In the genomic region with DNA sequence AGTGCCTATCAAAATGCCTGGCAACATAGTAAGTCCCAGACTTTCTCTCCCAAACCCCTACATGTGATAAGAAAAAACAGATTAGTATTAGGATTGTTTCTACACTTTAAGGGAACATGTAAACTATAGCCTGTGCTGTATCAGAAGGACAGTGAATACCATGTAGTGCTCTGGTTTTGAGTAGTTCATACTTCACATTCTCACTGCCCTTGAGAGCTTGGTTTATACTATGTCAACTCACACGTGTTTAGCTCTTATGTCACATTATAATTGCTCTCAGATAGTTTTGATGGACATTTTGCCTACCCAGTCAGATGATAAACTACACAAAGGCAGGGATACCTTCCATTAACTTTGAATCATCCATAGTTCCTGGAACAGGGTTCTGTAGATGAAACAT, we compare ENCODE assay signal across 20 cellular contexts. TPM values are rescaled to one million over a fixed set of nuclear protein-coding genes. Genes with fewer than 3 reads are reported as not detected.
A peak's percentile ranks its signal among the peaks of the same experiment; 100 is the strongest.
DNase-seq lines count a peak whose midpoint lies in the region; ATAC-seq, FAIRE-seq and TF ChIP-seq lines count a peak whose summit lies in the region.
"Had no signal": no experiment of that assay in that cellular context is flagged by ENCODE, and none has a peak within 500 bp of the region (broad histone marks: within the 10 kb centered on the region; RNA-seq: fewer than 3 reads in every experiment).

No MANE protein-coding gene starts in this region.

- TF ChIP-seq CTCF in K562 (IDR thresholded peaks at IDR 0.05 in 2 of 3, conservative IDR thresholded peaks at IDR 0.05 in 1 of 3; ENCODE audit: insufficient read depth in 2 of 3, low read depth in 1 of 3, low read length in 3 of 3): no peak
- no peak for TF ChIP-seq CTCF in left lung (IDR thresholded peaks at IDR 0.05)
- TF ChIP-seq CTCF in upper lobe of right lung (IDR thresholded peaks at IDR 0.05): no peak

- no peak overlapping the region for H3K4me2 ChIP-seq in K562 (ENCODE audit: insufficient read depth, low read length)
- H3K4me2 ChIP-seq: BLaER1 had no signal

- H3K27ac ChIP-seq in K562 (ENCODE audit: extremely low read depth, low read depth, low read length) (no peak overlapping the region), left lung (no peak overlapping the region), upper lobe of right lung (no peak overlapping the region)
- H3K27ac ChIP-seq: BLaER1, C4-2B had no signal

- H3K4me1 ChIP-seq in K562 (replicated peaks in 1 of 2; ENCODE audit: control insufficient read depth in 2 of 2, insufficient read depth in 2 of 2, low read length in 2 of 2): peaks cover 8 to 28% of the 10 kb centered on the region in 2 experiments; a peak in 4 of 5 replicates
- H3K4me1 ChIP-seq in left lung: no peaks in the 10 kb centered on the region
- no peaks in the 10 kb centered on the region for H3K4me1 ChIP-seq in upper lobe of right lung
- H3K4me1 ChIP-seq: BLaER1 had no signal

- no TSS peak for BruUV-seq in K562 (replicated peaks; lab: Mats Ljungman, UMichigan)

- TF ChIP-seq EP300 in K562 (IDR thresholded peaks at IDR 0.05; ENCODE audit: low read length): no peak

- intact Hi-C loops in K562 (cut with micrococcal nuclease): no loop called here
- intact Hi-C loops in left lung (cut with DNase I): no loop called here
- intact Hi-C loops in upper lobe of right lung (cut with DNase I): no loop called here

- H3K27ac Mint-ChIP-seq in activated CD8-positive, alpha-beta memory T cell treated with anti-CD3 and anti-CD28 coated beads, Interleukin-2, amount 10 ng/mL, durations not matched to agents 7 days and 5 days: no peak overlapping the region
- H3K27ac Mint-ChIP-seq: B cell; CD4-positive, CD25-positive, alpha-beta regulatory T cell; CD8-positive, alpha-beta T cell; HFFc6 had no signal

- H3K9me3 ChIP-seq in K562 (replicated peaks; ENCODE audit: control insufficient read depth, insufficient read depth, low read depth, low read length) (no peaks in the 10 kb centered on the region), left lung (no peaks in the 10 kb centered on the region), upper lobe of right lung (no peaks in the 10 kb centered on the region)
- H3K9me3 ChIP-seq: BLaER1, Caco-2, HAP-1 had no signal

- H3K4me1 Mint-ChIP-seq in activated CD8-positive, alpha-beta memory T cell treated with anti-CD3 and anti-CD28 coated beads, Interleukin-2, amount 10 ng/mL, durations not matched to agents 7 days and 5 days: no peaks in the 10 kb centered on the region
- H3K4me1 Mint-ChIP-seq: B cell; CD4-positive, CD25-positive, alpha-beta regulatory T cell had no signal

- no peak overlapping the region for H3K4me3 ChIP-seq in K562
- H3K4me3 ChIP-seq in left lung: no peak overlapping the region
- no peak overlapping the region for H3K4me3 ChIP-seq in upper lobe of right lung
- H3K4me3 ChIP-seq: BLaER1, HAP-1 had no signal

- TF ChIP-seq POLR2A in K562 (conservative IDR thresholded peaks at IDR 0.05): no peak

- H3K9me1 ChIP-seq in K562 (ENCODE audit: control insufficient read depth, insufficient read depth, low read length): no peaks in the 10 kb centered on the region

- POLR2A ChIA-PET in K562 (lab: Yijun Ruan, JAX): no interaction called here

- no peaks in the 10 kb centered on the region for H3K27me3 ChIP-seq in K562 (ENCODE audit: control insufficient read depth in 2 of 2, insufficient read depth in 2 of 2, low read length in 2 of 2)
- no peaks in the 10 kb centered on the region for H3K27me3 ChIP-seq in left lung
- no peaks in the 10 kb centered on the region for H3K27me3 ChIP-seq in upper lobe of right lung
- H3K27me3 ChIP-seq: BLaER1 had no signal

- no peak overlapping the region for H3K4me3 Mint-ChIP-seq in activated CD8-positive, alpha-beta memory T cell treated with anti-CD3 and anti-CD28 coated beads, Interleukin-2, amount 10 ng/mL, durations not matched to agents 7 days and 5 days
- H3K4me3 Mint-ChIP-seq: B cell; CD4-positive, CD25-positive, alpha-beta regulatory T cell; CD8-positive, alpha-beta T cell; HFFc6 had no signal

- H3K36me3 Mint-ChIP-seq in activated CD8-positive, alpha-beta memory T cell treated with anti-CD3 and anti-CD28 coated beads, Interleukin-2, amount 10 ng/mL, durations not matched to agents 7 days and 5 days: no peaks in the 10 kb centered on the region

- no peaks in the 10 kb centered on the region for H3K9me3 Mint-ChIP-seq in activated CD8-positive, alpha-beta memory T cell treated with anti-CD3 and anti-CD28 coated beads, Interleukin-2, amount 10 ng/mL, durations not matched to agents 7 days and 5 days (ENCODE audit: low read depth)
- H3K9me3 Mint-ChIP-seq: CD8-positive, alpha-beta T cell; HFFc6 had no signal

- no peaks in the 10 kb centered on the region for H4K20me1 ChIP-seq in K562 (replicated peaks; ENCODE audit: control insufficient read depth, insufficient read depth, low read length)
- H4K20me1 ChIP-seq: BLaER1 had no signal

- DNase-seq in K562 (ENCODE audit: extremely low read depth in 1 of 4, low spot score in 3 of 4): no peak
- DNase-seq in left lung: no peak
- DNase-seq in upper lobe of right lung: no peak
- DNase-seq in activated CD8-positive, alpha-beta memory T cell treated with anti-CD3 and anti-CD28 coated beads, Interleukin-2, amount 10 ng/mL, durations not matched to agents 7 days and 5 days: no peak
- no peak for DNase-seq in epidermal melanocyte (ENCODE audit: insufficient read length, low spot score)
- DNase-seq: Caco-2; CD4-positive, CD25-positive, alpha-beta regulatory T cell; CD8-positive, alpha-beta T cell; DMS153; DND-41; GOT3; HFFc6 had no signal

- H3K9ac ChIP-seq in K562 (ENCODE audit: insufficient read depth in 1 of 2, low read depth in 2 of 2, low read length in 2 of 2): no peak overlapping the region
- H3K9ac ChIP-seq: BLaER1 had no signal

- ATAC-seq in K562: no peak
- ATAC-seq in left lung: peak; percentile 80
- ATAC-seq in upper lobe of right lung: peak; percentile 78
- no peak for ATAC-seq in HG03045 (IDR thresholded peaks at IDR 0.05; ENCODE audit: unreplicated experiment)
- ATAC-seq in activated CD8-positive, alpha-beta memory T cell treated with anti-CD3 and anti-CD28 coated beads, Interleukin-2, amount 10 ng/mL, durations not matched to agents 7 days and 5 days: no peak
- ATAC-seq: CD8-positive, alpha-beta T cell had no signal

- H3K36me3 ChIP-seq in K562 (ENCODE audit: control insufficient read depth, insufficient read depth, low read length) (no peaks in the 10 kb centered on the region), left lung (no peaks in the 10 kb centered on the region), upper lobe of right lung (no peaks in the 10 kb centered on the region)
- H3K36me3 ChIP-seq: BLaER1, HAP-1 had no signal

- no peaks in the 10 kb centered on the region for H3K79me2 ChIP-seq in K562 (ENCODE audit: control insufficient read depth, insufficient read depth, low read length)

- H3K27me3 Mint-ChIP-seq in activated CD8-positive, alpha-beta memory T cell treated with anti-CD3 and anti-CD28 coated beads, Interleukin-2, amount 10 ng/mL, durations not matched to agents 7 days and 5 days: no peaks in the 10 kb centered on the region
- H3K27me3 Mint-ChIP-seq: B cell; CD4-positive, CD25-positive, alpha-beta regulatory T cell had no signal

- no peak for FAIRE-seq in K562 (lab: Jason Lieb, UNC)
- FAIRE-seq: G401.6, GM12892, H54 had no signal

- no peak for TF ChIP-seq RAD21 in K562 (CRISPR knock-in tag; conservative IDR thresholded peaks at IDR 0.05 in 1 of 2, IDR thresholded peaks at IDR 0.05 in 1 of 2)

- in situ Hi-C loops in K562 (cut with MboI): no loop called here

- 16% methylated on average over 1 of the region's 1 CpG for WGBS in K562 (ENCODE audit: insufficient coverage, low coverage, missing lambda C conversion rate)

- H2AFZ ChIP-seq in K562 (ENCODE audit: low read depth, low read length): no peak overlapping the region

- CTCF ChIA-PET in K562 (lab: Yijun Ruan, JAX; ENCODE audit: low intra/inter-chr PET ratio): no interaction called here
- CTCF ChIA-PET in activated CD8-positive, alpha-beta memory T cell treated with anti-CD3 and anti-CD28 coated beads, Interleukin-2, amount 10 ng/mL, durations not matched to agents 7 days and 5 days (lab: Charles Lee): no interaction called here

TF ChIP-seq in K562, 482 proteins besides CTCF, POLR2A, EP300 and RAD21:
- TF ChIP-seq ATF1 (CRISPR knock-in tag; IDR thresholded peaks at IDR 0.05): no peak
- TF ChIP-seq ATF1 (tag; IDR thresholded peaks at IDR 0.05): no peak
- TF ChIP-seq, protein P1, sequence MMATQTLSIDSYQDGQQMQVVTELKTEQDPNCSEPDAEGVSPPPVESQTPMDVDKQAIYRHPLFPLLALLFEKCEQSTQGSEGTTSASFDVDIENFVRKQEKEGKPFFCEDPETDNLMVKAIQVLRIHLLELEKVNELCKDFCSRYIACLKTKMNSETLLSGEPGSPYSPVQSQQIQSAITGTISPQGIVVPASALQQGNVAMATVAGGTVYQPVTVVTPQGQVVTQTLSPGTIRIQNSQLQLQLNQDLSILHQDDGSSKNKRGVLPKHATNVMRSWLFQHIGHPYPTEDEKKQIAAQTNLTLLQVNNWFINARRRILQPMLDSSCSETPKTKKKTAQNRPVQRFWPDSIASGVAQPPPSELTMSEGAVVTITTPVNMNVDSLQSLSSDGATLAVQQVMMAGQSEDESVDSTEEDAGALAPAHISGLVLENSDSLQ (IDR thresholded peaks at IDR 0.05): peak; percentile 49; the same call in 1 of the 2 replicates

RNA-seq across cellular contexts. Expression of a gene that starts 58.0 kb away (rescaled TPM):
- total RNA-seq in K562 (2011; cell fraction: chromatin; rRNA removed; ENCODE audit: low replicate concordance): 14.0 and 45.2 TPM in 2 replicates
- 14.8 and 16.2 TPM in 2 replicates for total RNA-seq in K562 (2011; cell fraction: nucleolus; rRNA removed)
- total RNA-seq in K562 (2011; cell fraction: nucleoplasm; rRNA removed): 30.2 and 51.7 TPM in 2 replicates
- total RNA-seq in K562 (2014; rRNA removed) (12.4 and 14.8 TPM in 2 replicates), K562 (2014; rRNA removed; fragmentation: Illumina TruSeq; extraction: Trizol) (27.6 and 32.8 TPM in 2 replicates), K562 (2015; rRNA removed; fragmentation: Illumina TruSeq; extraction: Trizol) (18.3 and 19.3 TPM in 2 replicates), K562 (2021) (52.4 and 56.2 TPM in 2 replicates), left lung (10 to 100 TPM; 59.7 to 77.3 TPM), upper lobe of right lung (63.0 TPM)
- polyA plus RNA-seq in K562 (2011; rRNA removed) (20.4 and 21.8 TPM in 2 replicates), K562 (2014; fragmentation: Illumina TruSeq; extraction: Trizol) (72.0 and 81.3 TPM in 2 replicates), K562 (2014; fragmentation: Nextera tagmentation; extraction: Ambion mirVana) (10 to 100 TPM; 17.1 to 22.7 TPM), K562 (2014; rRNA removed) (31.9 and 34.1 TPM in 2 replicates)
- 2.6 and 6.2 TPM in 2 replicates for polyA plus RNA-seq in K562 (2011; cell fraction: cytosol; rRNA removed)
- polyA plus RNA-seq in K562 (2011; cell fraction: nucleus; rRNA removed): 7.7 and 11.3 TPM in 2 replicates
- polyA plus RNA-seq in K562 (2012): 37.6 and 55.2 TPM in 2 replicates
- 6.1 and 9.1 TPM in 2 replicates for polyA minus RNA-seq in K562 (2011; rRNA and poly(A)+ RNA removed)
- polyA minus RNA-seq in K562 (2011; cell fraction: cytosol; rRNA and poly(A)+ RNA removed): 8.3 and 8.4 TPM in 2 replicates
- 5.3 and 8.4 TPM in 2 replicates for polyA minus RNA-seq in K562 (2011; cell fraction: nucleus; rRNA and poly(A)+ RNA removed)
- 10 to 100 TPM; 35.3 to 35.9 TPM for total RNA-seq in activated CD8-positive, alpha-beta memory T cell treated with anti-CD3 and anti-CD28 coated beads, Interleukin-2, amount 10 ng/mL, durations not matched to agents 7 days and 5 days

Comparison
In these comparisons a context has a peak if more than half of its experiments do, and no peak if none do; other contexts are left out.
1. ATAC-seq: peak in left lung (single experiment) and upper lobe of right lung (single experiment); none in K562 (single experiment), HG03045 (single experiment) and activated CD8-positive, alpha-beta memory T cell treated with anti-CD3 and anti-CD28 coated beads, Interleukin-2, amount 10 ng/mL, durations not matched to agents 7 days and 5 days (single experiment).